2 cellular contexts compared by ENCODE assay signal in genomic region chr1:154327466-154328317, GRCh38.
TF ChIP-seq lines count a peak whose summit lies in the region.

No MANE protein-coding gene starts in this region.

TF ChIP-seq in liver, 16 proteins besides CTCF, POLR2A, EP300 and RAD21:
- TF ChIP-seq FOXA1 (IDR thresholded peaks at IDR 0.05), result no peak
- TF ChIP-seq, protein P1, sequence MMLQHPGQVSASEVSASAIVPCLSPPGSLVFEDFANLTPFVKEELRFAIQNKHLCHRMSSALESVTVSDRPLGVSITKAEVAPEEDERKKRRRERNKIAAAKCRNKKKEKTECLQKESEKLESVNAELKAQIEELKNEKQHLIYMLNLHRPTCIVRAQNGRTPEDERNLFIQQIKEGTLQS (IDR thresholded peaks at IDR 0.05), result no peak
- TF ChIP-seq JUND (IDR thresholded peaks at IDR 0.05), result no peak
- TF ChIP-seq HNF4A (conservative IDR thresholded peaks at IDR 0.05), result no peak
- no peak for TF ChIP-seq FOXA2 (IDR thresholded peaks at IDR 0.05)
- TF ChIP-seq YY1 (IDR thresholded peaks at IDR 0.05), result no peak
- TF ChIP-seq, protein P2, sequence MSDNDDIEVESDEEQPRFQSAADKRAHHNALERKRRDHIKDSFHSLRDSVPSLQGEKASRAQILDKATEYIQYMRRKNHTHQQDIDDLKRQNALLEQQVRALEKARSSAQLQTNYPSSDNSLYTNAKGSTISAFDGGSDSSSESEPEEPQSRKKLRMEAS (IDR thresholded peaks at IDR 0.05), result no peak
- TF ChIP-seq, protein P3, sequence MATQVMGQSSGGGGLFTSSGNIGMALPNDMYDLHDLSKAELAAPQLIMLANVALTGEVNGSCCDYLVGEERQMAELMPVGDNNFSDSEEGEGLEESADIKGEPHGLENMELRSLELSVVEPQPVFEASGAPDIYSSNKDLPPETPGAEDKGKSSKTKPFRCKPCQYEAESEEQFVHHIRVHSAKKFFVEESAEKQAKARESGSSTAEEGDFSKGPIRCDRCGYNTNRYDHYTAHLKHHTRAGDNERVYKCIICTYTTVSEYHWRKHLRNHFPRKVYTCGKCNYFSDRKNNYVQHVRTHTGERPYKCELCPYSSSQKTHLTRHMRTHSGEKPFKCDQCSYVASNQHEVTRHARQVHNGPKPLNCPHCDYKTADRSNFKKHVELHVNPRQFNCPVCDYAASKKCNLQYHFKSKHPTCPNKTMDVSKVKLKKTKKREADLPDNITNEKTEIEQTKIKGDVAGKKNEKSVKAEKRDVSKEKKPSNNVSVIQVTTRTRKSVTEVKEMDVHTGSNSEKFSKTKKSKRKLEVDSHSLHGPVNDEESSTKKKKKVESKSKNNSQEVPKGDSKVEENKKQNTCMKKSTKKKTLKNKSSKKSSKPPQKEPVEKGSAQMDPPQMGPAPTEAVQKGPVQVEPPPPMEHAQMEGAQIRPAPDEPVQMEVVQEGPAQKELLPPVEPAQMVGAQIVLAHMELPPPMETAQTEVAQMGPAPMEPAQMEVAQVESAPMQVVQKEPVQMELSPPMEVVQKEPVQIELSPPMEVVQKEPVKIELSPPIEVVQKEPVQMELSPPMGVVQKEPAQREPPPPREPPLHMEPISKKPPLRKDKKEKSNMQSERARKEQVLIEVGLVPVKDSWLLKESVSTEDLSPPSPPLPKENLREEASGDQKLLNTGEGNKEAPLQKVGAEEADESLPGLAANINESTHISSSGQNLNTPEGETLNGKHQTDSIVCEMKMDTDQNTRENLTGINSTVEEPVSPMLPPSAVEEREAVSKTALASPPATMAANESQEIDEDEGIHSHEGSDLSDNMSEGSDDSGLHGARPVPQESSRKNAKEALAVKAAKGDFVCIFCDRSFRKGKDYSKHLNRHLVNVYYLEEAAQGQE (IDR thresholded peaks at IDR 0.05), result no peak
- no peak for TF ChIP-seq EGR1 (IDR thresholded peaks at IDR 0.05; ENCODE audit: low read depth in 2 of 2)
- TF ChIP-seq RXRA (IDR thresholded peaks at IDR 0.05), result no peak
- no peak for TF ChIP-seq TAF1 (conservative IDR thresholded peaks at IDR 0.05)
- TF ChIP-seq GABPA (IDR thresholded peaks at IDR 0.05 in 1 of 2, conservative IDR thresholded peaks at IDR 0.05 in 1 of 2), result no peak
- TF ChIP-seq, protein P4, sequence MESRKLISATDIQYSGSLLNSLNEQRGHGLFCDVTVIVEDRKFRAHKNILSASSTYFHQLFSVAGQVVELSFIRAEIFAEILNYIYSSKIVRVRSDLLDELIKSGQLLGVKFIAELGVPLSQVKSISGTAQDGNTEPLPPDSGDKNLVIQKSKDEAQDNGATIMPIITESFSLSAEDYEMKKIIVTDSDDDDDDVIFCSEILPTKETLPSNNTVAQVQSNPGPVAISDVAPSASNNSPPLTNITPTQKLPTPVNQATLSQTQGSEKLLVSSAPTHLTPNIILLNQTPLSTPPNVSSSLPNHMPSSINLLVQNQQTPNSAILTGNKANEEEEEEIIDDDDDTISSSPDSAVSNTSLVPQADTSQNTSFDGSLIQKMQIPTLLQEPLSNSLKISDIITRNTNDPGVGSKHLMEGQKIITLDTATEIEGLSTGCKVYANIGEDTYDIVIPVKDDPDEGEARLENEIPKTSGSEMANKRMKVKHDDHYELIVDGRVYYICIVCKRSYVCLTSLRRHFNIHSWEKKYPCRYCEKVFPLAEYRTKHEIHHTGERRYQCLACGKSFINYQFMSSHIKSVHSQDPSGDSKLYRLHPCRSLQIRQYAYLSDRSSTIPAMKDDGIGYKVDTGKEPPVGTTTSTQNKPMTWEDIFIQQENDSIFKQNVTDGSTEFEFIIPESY (IDR thresholded peaks at IDR 0.05), result no peak
- no peak for TF ChIP-seq HNF4G (IDR thresholded peaks at IDR 0.05)
- TF ChIP-seq NR2F2 (IDR thresholded peaks at IDR 0.05), result no peak

TF ChIP-seq in HepG2, 621 proteins besides CTCF, POLR2A, EP300 and RAD21:
- no peak for TF ChIP-seq TFDP2 (CRISPR knock-in tag; IDR thresholded peaks at IDR 0.05)
- TF ChIP-seq ZBTB21 (CRISPR knock-in tag; IDR thresholded peaks at IDR 0.05), result no peak
- TF ChIP-seq MTA1 (CRISPR knock-in tag; IDR thresholded peaks at IDR 0.05; ENCODE audit: borderline replicate concordance), result no peak
- TF ChIP-seq ZMYM3 (CRISPR knock-in tag; IDR thresholded peaks at IDR 0.05), result no peak
